Comparison of ENCODE assay signal across 9 cellular contexts in the genomic region with DNA sequence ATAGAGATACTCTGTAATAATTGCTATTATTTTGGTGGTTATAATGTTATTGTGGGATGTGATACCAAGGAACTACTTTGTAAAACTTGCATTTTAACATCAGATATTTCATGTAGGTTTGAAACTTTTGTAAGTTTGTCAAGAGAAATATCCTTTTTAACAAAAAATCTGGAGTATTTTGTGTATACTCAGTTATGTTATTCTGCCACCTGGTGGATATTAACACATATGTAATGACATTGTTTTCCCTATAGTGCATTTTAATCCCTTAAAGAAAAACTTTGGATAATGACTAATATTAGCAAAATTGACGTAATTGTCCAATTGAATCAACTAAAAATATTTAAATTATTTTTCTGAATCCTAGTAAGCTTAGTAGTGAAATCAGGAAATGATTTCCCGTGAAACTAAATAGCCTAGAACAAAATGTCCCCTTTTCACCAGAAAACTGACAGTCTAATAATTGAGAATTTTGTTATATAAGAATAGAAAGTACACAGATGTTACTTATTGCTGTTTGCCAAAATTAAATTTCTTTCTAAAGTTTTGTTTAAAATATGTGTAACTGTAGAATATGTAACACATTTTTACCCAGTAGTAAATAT. TPM values are rescaled to one million over a fixed set of nuclear protein-coding genes. Genes with fewer than 3 reads are reported as not detected.
DNase-seq lines count a peak whose midpoint lies in the region; ATAC-seq lines count a peak whose summit lies in the region.
"Had no signal": no experiment of that assay in that cellular context is flagged by ENCODE, and none has a peak within 500 bp of the region (broad histone marks: within the 10 kb centered on the region; RNA-seq: fewer than 3 reads in every experiment).

No MANE protein-coding gene starts in this region.

- H3K27ac Mint-ChIP-seq in stimulated activated effector memory CD8-positive, alpha-beta T cell treated with anti-CD3 and anti-CD28 coated beads, Interleukin-12 subunit alpha, Interleukin-12 subunit beta, amount 100 ng/mL, for 72 hours: no peak overlapping the region

- H3K36me3 Mint-ChIP-seq in stimulated activated effector memory CD8-positive, alpha-beta T cell treated with anti-CD3 and anti-CD28 coated beads, Interleukin-12 subunit alpha, Interleukin-12 subunit beta, amount 100 ng/mL, for 72 hours: no peaks in the 10 kb centered on the region

- peaks cover 6% of the 10 kb centered on the region for H3K9me3 Mint-ChIP-seq in stimulated activated effector memory CD8-positive, alpha-beta T cell treated with anti-CD3 and anti-CD28 coated beads, Interleukin-12 subunit alpha, Interleukin-12 subunit beta, amount 100 ng/mL, for 72 hours

- no peaks in the 10 kb centered on the region for H3K4me1 Mint-ChIP-seq in stimulated activated effector memory CD8-positive, alpha-beta T cell treated with anti-CD3 and anti-CD28 coated beads, Interleukin-12 subunit alpha, Interleukin-12 subunit beta, amount 100 ng/mL, for 72 hours

- ATAC-seq in GM21515 (IDR thresholded peaks at IDR 0.05; ENCODE audit: unreplicated experiment) (peak; percentile 58), GM21717 (IDR thresholded peaks at IDR 0.05; ENCODE audit: unreplicated experiment) (no peak)
- no peak for ATAC-seq in stimulated activated effector memory CD8-positive, alpha-beta T cell treated with anti-CD3 and anti-CD28 coated beads, Interleukin-12 subunit alpha, Interleukin-12 subunit beta, amount 100 ng/mL, for 72 hours

- DNase-seq in AML-193 (lab: John Stamatoyannopoulos, UW) (peak; percentile 24 to 28), RPMI7951 (ENCODE audit: low read depth) (peak; percentile 7), hepatic stellate cell (ENCODE audit: low spot score) (peak; percentile 9), NCI-H1694 treated with DMSO at 0.1 percent for 48 hours (lab: John Stamatoyannopoulos, UW) (no peak), ureter (ENCODE audit: low spot score) (no peak)
- no peak for DNase-seq in stimulated activated effector memory CD8-positive, alpha-beta T cell treated with anti-CD3 and anti-CD28 coated beads, Interleukin-12 subunit alpha, Interleukin-12 subunit beta, amount 100 ng/mL, for 72 hours (ENCODE audit: low spot score in 2 of 2)
- DNase-seq: activated CD4-positive, alpha-beta T cell treated with anti-CD3 and anti-CD28 coated beads for 4 hours had no signal

- H3K4me3 Mint-ChIP-seq in stimulated activated effector memory CD8-positive, alpha-beta T cell treated with anti-CD3 and anti-CD28 coated beads, Interleukin-12 subunit alpha, Interleukin-12 subunit beta, amount 100 ng/mL, for 72 hours: no peak overlapping the region

RNA-seq across cellular contexts. Expression of a gene that starts 39.6 kb away (rescaled TPM):
- total RNA-seq in RPMI7951 (2014; rRNA removed; shearing (Covaris generic)): 27.2 and 34.4 TPM in 2 replicates
- 65.6 TPM for total RNA-seq in ureter

Comparison
In these comparisons a context has a peak if more than half of its experiments do, and no peak if none do; other contexts are left out.
1. DNase-seq: peak in AML-193 (2 of 2), RPMI7951 (single experiment) and hepatic stellate cell (single experiment); none in NCI-H1694 treated with DMSO at 0.1 percent for 48 hours (single experiment), ureter (single experiment) and stimulated activated effector memory CD8-positive, alpha-beta T cell treated with anti-CD3 and anti-CD28 coated beads, Interleukin-12 subunit alpha, Interleukin-12 subunit beta, amount 100 ng/mL, for 72 hours (0 of 2).